17 cellular contexts compared by ENCODE assay signal in the genomic region with DNA sequence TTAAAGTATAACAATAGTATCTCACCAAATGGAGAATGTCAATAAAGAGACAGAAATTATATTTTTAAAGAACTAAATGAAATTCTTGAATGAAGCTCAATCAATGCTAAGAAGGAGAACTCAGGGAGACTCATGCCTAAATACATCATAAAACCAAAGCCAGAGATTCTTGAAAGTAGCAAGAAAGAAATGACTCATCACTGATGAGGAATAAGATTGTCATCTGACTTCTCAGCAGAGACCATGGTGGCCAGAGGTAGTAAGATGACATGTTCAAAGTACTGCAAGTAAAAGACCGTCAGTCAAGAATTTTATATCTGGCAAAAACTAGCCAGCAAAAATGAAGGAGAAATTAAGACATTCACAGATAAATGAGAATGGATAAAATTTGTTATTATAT.
A peak's percentile ranks its signal among the peaks of the same experiment; 100 is the strongest.
DNase-seq lines count a peak whose midpoint lies in the region; ATAC-seq lines count a peak whose summit lies in the region.
"Had no signal": no experiment of that assay in that cellular context is flagged by ENCODE, and none has a peak within 500 bp of the region (broad histone marks: within the 10 kb centered on the region; RNA-seq: fewer than 3 reads in every experiment).

No MANE protein-coding gene starts in this region.

- no peak overlapping the region for H3K27ac ChIP-seq in effector memory CD4-positive, alpha-beta T cell (ENCODE audit: insufficient read depth, low read length, poor library complexity, severe bottlenecking)
- H3K27ac ChIP-seq: brain microvascular endothelial cell, Peyer's patch, spleen had no signal

- peak; percentile 37 for DNase-seq in islet precursor cell
- DNase-seq in NCI-H774 (lab: John Stamatoyannopoulos, UW), result no peak
- DNase-seq in HAP-1 (ENCODE audit: low spot score in 2 of 2), result no peak
- no peak for DNase-seq in effector memory CD4-positive, alpha-beta T cell
- DNase-seq: activated naive CD4-positive, alpha-beta T cell treated with Interleukin-2 at 50 U/mL for 16 hours; brain microvascular endothelial cell; C1 segment of cervical spinal cord; GOT3; naive B cell; NCI-H187; NCI-H526 treated with DMSO at 0.1 percent for 48 hours; Peyer's patch; posterior cingulate gyrus; spleen had no signal

- no peaks in the 10 kb centered on the region; the same call in 1 of the 2 replicates for H3K9me3 ChIP-seq in HAP-1
- H3K9me3 ChIP-seq in effector memory CD4-positive, alpha-beta T cell (ENCODE audit: control insufficient read depth, low read length), result no peaks in the 10 kb centered on the region
- H3K9me3 ChIP-seq: Peyer's patch had no signal

- no peak overlapping the region for H3K4me3 ChIP-seq in HAP-1
- no peak overlapping the region for H3K4me3 ChIP-seq in effector memory CD4-positive, alpha-beta T cell (ENCODE audit: insufficient read depth, low read depth, low read length, poor library complexity, severe bottlenecking)
- H3K4me3 ChIP-seq: Peyer's patch, spleen had no signal

- in situ Hi-C loops in HAP-1 (cut with MboI; ENCODE audit: low sequenced_read_pairs), result no loop called here

- H3K36me3 ChIP-seq in HAP-1 (replicated peaks), result no peaks in the 10 kb centered on the region
- no peaks in the 10 kb centered on the region for H3K36me3 ChIP-seq in effector memory CD4-positive, alpha-beta T cell (ENCODE audit: control insufficient read depth, insufficient read depth, low read length)
- H3K36me3 ChIP-seq: brain microvascular endothelial cell, Peyer's patch, spleen had no signal

- no peaks in the 10 kb centered on the region for H3K27me3 ChIP-seq in HAP-1 (ENCODE audit: low read depth)
- H3K27me3 ChIP-seq in effector memory CD4-positive, alpha-beta T cell (replicated peaks; ENCODE audit: control insufficient read depth, insufficient read depth, low read length, poor library complexity, severe bottlenecking), result no peaks in the 10 kb centered on the region
- H3K27me3 ChIP-seq: brain microvascular endothelial cell, Peyer's patch had no signal

- ATAC-seq in GM18517 (IDR thresholded peaks at IDR 0.05; ENCODE audit: unreplicated experiment) (peak; percentile 60), GM19452 (IDR thresholded peaks at IDR 0.05; ENCODE audit: unreplicated experiment) (peak; percentile 61), HG03575 (IDR thresholded peaks at IDR 0.05; ENCODE audit: extremely low read depth, insufficient number of reproducible peaks, low FRiP score, unreplicated experiment) (peak; percentile 61)

- H3K4me1 ChIP-seq in HAP-1, result no peaks in the 10 kb centered on the region
- H3K4me1 ChIP-seq in effector memory CD4-positive, alpha-beta T cell (ENCODE audit: control insufficient read depth, insufficient read depth, low read length, poor library complexity, severe bottlenecking), result no peaks in the 10 kb centered on the region
- H3K4me1 ChIP-seq: Peyer's patch, spleen had no signal
